Comparison of ENCODE assay signal across 1 cellular context in genomic region chr6:89667872-89668556, GRCh38.
TF ChIP-seq lines count a peak whose summit lies in the region.

No MANE protein-coding gene starts in this region.

TF ChIP-seq in GM12878, 131 proteins besides CTCF, POLR2A, EP300 and RAD21 (continued from another document):
- TF ChIP-seq, protein P1, sequence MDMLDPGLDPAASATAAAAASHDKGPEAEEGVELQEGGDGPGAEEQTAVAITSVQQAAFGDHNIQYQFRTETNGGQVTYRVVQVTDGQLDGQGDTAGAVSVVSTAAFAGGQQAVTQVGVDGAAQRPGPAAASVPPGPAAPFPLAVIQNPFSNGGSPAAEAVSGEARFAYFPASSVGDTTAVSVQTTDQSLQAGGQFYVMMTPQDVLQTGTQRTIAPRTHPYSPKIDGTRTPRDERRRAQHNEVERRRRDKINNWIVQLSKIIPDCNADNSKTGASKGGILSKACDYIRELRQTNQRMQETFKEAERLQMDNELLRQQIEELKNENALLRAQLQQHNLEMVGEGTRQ (IDR thresholded peaks at IDR 0.05; ENCODE audit: borderline replicate concordance, low read depth, low read length): no peak
- TF ChIP-seq SP1 (IDR thresholded peaks at IDR 0.05; ENCODE audit: low read depth, low read length) (no peak), POLR2AphosphoS2 (IDR thresholded peaks at IDR 0.05; ENCODE audit: low read depth, low read length) (no peak), MEF2A (IDR thresholded peaks at IDR 0.05; ENCODE audit: insufficient read depth, low read depth, low read length) (no peak), YBX1 (IDR thresholded peaks at IDR 0.05) (no peak), SUZ12 (IDR thresholded peaks at IDR 0.05; ENCODE audit: unreplicated experiment) (no peak), ETV6 (conservative IDR thresholded peaks at IDR 0.05 in 1 of 2, IDR thresholded peaks at IDR 0.05 in 1 of 2; ENCODE audit: borderline replicate concordance in 1 of 2, low read depth in 1 of 2) (no peak), RUNX3 (IDR thresholded peaks at IDR 0.05; ENCODE audit: low read length) (no peak)
- TF ChIP-seq, protein P2, sequence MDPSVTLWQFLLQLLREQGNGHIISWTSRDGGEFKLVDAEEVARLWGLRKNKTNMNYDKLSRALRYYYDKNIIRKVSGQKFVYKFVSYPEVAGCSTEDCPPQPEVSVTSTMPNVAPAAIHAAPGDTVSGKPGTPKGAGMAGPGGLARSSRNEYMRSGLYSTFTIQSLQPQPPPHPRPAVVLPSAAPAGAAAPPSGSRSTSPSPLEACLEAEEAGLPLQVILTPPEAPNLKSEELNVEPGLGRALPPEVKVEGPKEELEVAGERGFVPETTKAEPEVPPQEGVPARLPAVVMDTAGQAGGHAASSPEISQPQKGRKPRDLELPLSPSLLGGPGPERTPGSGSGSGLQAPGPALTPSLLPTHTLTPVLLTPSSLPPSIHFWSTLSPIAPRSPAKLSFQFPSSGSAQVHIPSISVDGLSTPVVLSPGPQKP (IDR thresholded peaks at IDR 0.05; ENCODE audit: low read depth, low read length): no peak
TF ChIP-seq in GM12878: peak in this region for 0.
